ENCODE assay signal across 21 cellular contexts in genomic region chr2:96733931-96734330, GRCh38.
"Had no signal": no experiment of that assay in that cellular context is flagged by ENCODE, and none has a peak within 500 bp of the region (broad histone marks: within the 10 kb centered on the region; RNA-seq: fewer than 3 reads in every experiment).

No MANE protein-coding gene starts in this region.

- H3K27ac ChIP-seq: left ventricle myocardium inferior, neural progenitor cell, ovary, thoracic aorta, transverse colon had no signal

- ATAC-seq: left cardiac atrium; natural killer cell treated with Interleukin-12 subunit alpha and Interleukin-12 subunit beta and Interleukin-15 and Interleukin-18, amount 100 ng/mL, for 72 hours; sciatic nerve had no signal

- DNase-seq: effector memory CD4-positive, alpha-beta T cell; heart right ventricle; left cardiac atrium; left ventricle myocardium inferior; mesenchymal stem cell; midbrain; nucleus accumbens; ovary; spleen; stimulated activated CD4-positive, alpha-beta T cell treated with anti-CD3 and anti-CD28 coated beads, Interleukin-15, amount 100 ng/mL, for 24 hours; stimulated activated CD4-positive, alpha-beta T cell treated with anti-CD3 and anti-CD28 coated beads, Interleukin-1b, Interleukin-23, amount 100 ng/mL, for 48 hours; stimulated activated CD4-positive, alpha-beta T cell treated with anti-CD3 and anti-CD28 coated beads, Interleukin-4, amount 100 ng/mL, for 24 hours; stimulated activated naive CD4-positive, alpha-beta T cell; stomach; substantia nigra; transverse colon had no signal

- H3K9me3 ChIP-seq: heart right ventricle, left ventricle myocardium inferior, ovary, spleen, stomach, thoracic aorta, transverse colon had no signal

- H3K36me3 ChIP-seq: ovary had no signal

- H3K4me3 ChIP-seq: heart right ventricle, left ventricle myocardium inferior, lung, neural progenitor cell, ovary, spleen, stomach, thoracic aorta, transverse colon had no signal

- H3K27me3 ChIP-seq: heart right ventricle, neural progenitor cell, ovary, spleen, stomach, transverse colon had no signal
